Comparison of ENCODE assay signal across 23 cellular contexts in genomic region chr7:16883918-16884317, GRCh38. TPM values are rescaled to one million over a fixed set of nuclear protein-coding genes. Genes with fewer than 3 reads are reported as not detected.
DNase-seq lines count a peak whose midpoint lies in the region.
"Had no signal": no experiment of that assay in that cellular context is flagged by ENCODE, and none has a peak within 500 bp of the region (broad histone marks: within the 10 kb centered on the region; RNA-seq: fewer than 3 reads in every experiment).

No MANE protein-coding gene starts in this region.

- DNase-seq in NCI-H748 (lab: John Stamatoyannopoulos, UW; ENCODE audit: unreplicated experiment) (peak; percentile 6), NCI-H748 treated with DMSO at 0.1 percent for 48 hours (lab: John Stamatoyannopoulos, UW) (no peak), NAMALWA (ENCODE audit: low spot score) (peak; percentile 17), germinal center (ENCODE audit: low spot score) (peak; percentile 57), NCI-H226 (no peak), T-helper 9 cell (no peak), mesenteric fat pad (ENCODE audit: low spot score) (no peak)
- DNase-seq: Calu3; CD8-positive, alpha-beta memory T cell; DMS79 treated with DMSO at 0.1 percent for 48 hours; GF-D8; KBM-7; MG63; NCI-H1694 treated with DMSO at 0.1 percent for 48 hours; NCI-H2171 treated with DMSO at 0.1 percent for 48 hours; NCI-H524; Right ventricle myocardium superior; RPMI8226; T-cell had no signal

RNA-seq across cellular contexts. Expression of gene AGR3, which starts 2.1 kb away (rescaled TPM):
- not detected for total RNA-seq in mesenteric fat pad
- total RNA-seq: A673; CD8-positive, alpha-beta memory T cell; H4; Right ventricle myocardium superior; SK-MEL-5; T-cell; T-helper 2 cell treated with Interferon-gamma antibody and Interleukin-4, amounts not matched to agents 100 ng/mL and 5 ng/mL, for 36 hours had no signal

Comparison
In these comparisons a context has a peak if more than half of its experiments do, and no peak if none do; other contexts are left out.
1. DNase-seq: peak in NCI-H748 (single experiment), NAMALWA (single experiment) and germinal center (single experiment); none in NCI-H748 treated with DMSO at 0.1 percent for 48 hours (single experiment), NCI-H226 (single experiment), T-helper 9 cell (single experiment) and mesenteric fat pad (single experiment).